Comparison of ENCODE assay signal across 8 cellular contexts in genomic region chr15:78755895-78756591, GRCh38. TPM values are rescaled to one million over a fixed set of nuclear protein-coding genes. Genes with fewer than 3 reads are reported as not detected.
DNase-seq lines count a peak whose midpoint lies in the region; ATAC-seq and TF ChIP-seq lines count a peak whose summit lies in the region.
"Not testable (repeated sequence)": the region's sequence is repeated elsewhere in the genome, so short reads cannot be mapped to it uniquely, and the experiment has no call there.

No MANE protein-coding gene starts in this region.

- H3K27ac Mint-ChIP-seq in memory B cell, result peak overlapping the region; percentile 96

- H3K9me3 ChIP-seq in BE2C, result not testable (repeated sequence)

- ATAC-seq in GM18867 (IDR thresholded peaks at IDR 0.05; ENCODE audit: unreplicated experiment) (peak; percentile 39), memory B cell (ENCODE audit: low read depth) (peak; percentile 16)

- not testable (repeated sequence) for H2AFZ ChIP-seq in KMS-11 (ENCODE audit: low read depth)

- not testable (repeated sequence) for H3K4me2 ChIP-seq in KMS-11

- H3K27me3 ChIP-seq in BE2C; KMS-11 (ENCODE audit: insufficient read depth, low read depth): not testable (repeated sequence)

- not testable (repeated sequence) for H3K27me3 Mint-ChIP-seq in memory B cell

- not testable (repeated sequence) for H4K20me1 ChIP-seq in KMS-11 (ENCODE audit: insufficient read depth)

- peak; percentile 81 for DNase-seq in BE2C
- DNase-seq in SK-MEL-5 (ENCODE audit: low read depth, low spot score), result peak; percentile 60
- peak; percentile 34 for DNase-seq in activated naive CD4-positive, alpha-beta T cell treated with anti-CD3 and anti-CD28 coated beads, Interleukin-2, amount 50 U/mL, for 16 hours
- peak; percentile 80 for DNase-seq in fibroblast of mammary gland (ENCODE audit: low read depth)
- DNase-seq in memory B cell (ENCODE audit: low spot score in 2 of 2), result not testable (repeated sequence)
- peak; percentile 31 for DNase-seq in stimulated activated CD4-positive, alpha-beta T cell treated with anti-CD3 and anti-CD28 coated beads, Interleukin-4, amount 100 ng/mL, for 1 hour

- peaks cover 27% of the 10 kb centered on the region for H3K4me1 Mint-ChIP-seq in memory B cell

- H3K27ac ChIP-seq in KMS-11, result not testable (repeated sequence)

- in situ Hi-C loops in SK-MEL-5 (cut with HindIII; ENCODE audit: low pct_unique_long_range_greater_than_20kb, low sequenced_read_pairs), result not testable (repeated sequence)

- H3K4me3 ChIP-seq in BE2C (ENCODE audit: low read depth, low read length); KMS-11 (IDR thresholded peaks at IDR 0.05; ENCODE audit: insufficient read depth, low read depth, low read length); fibroblast of mammary gland (ENCODE audit: control insufficient read depth, low read depth, low read length): not testable (repeated sequence)

- not testable (repeated sequence) for H3K36me3 ChIP-seq in BE2C; KMS-11 (ENCODE audit: insufficient read depth)

- H3K36me3 Mint-ChIP-seq in memory B cell, result not testable (repeated sequence)

- TF ChIP-seq CTCF in BE2C (IDR thresholded peaks at IDR 0.05; ENCODE audit: low read depth, low read length) (peak; percentile 58), KMS-11 (conservative IDR thresholded peaks at IDR 0.05; ENCODE audit: low read depth, low read length) (peak; percentile 29; the same call in 1 of the 2 replicates), fibroblast of mammary gland (conservative IDR thresholded peaks at IDR 0.05; ENCODE audit: control insufficient read depth, insufficient read depth, low read depth, low read length) (peak; percentile 24)

- peak overlapping the region; percentile 5 for H3K4me3 Mint-ChIP-seq in memory B cell

- not testable (repeated sequence) for H3K9me3 Mint-ChIP-seq in memory B cell

- peaks cover 54% of the 10 kb centered on the region for H3K4me1 ChIP-seq in BE2C
- not testable (repeated sequence) for H3K4me1 ChIP-seq in KMS-11 (ENCODE audit: low read depth, poor library complexity, severe bottlenecking)

- not testable (repeated sequence) for H3K79me2 ChIP-seq in KMS-11 (ENCODE audit: insufficient read depth, low read depth)

- not testable (repeated sequence) for H3K9ac ChIP-seq in KMS-11

RNA-seq across cellular contexts. Expression of gene ADAMTS7, which starts 55.2 kb away (rescaled TPM):
- 25.4 TPM for polyA plus RNA-seq in BE2C (2012; ENCODE audit: insufficient read depth, insufficient read length, low read depth)
- 1.3 and 2.0 TPM in 2 replicates for total RNA-seq in SK-MEL-5 (2014; rRNA removed; shearing (Covaris generic))
- polyA plus RNA-seq in SK-MEL-5 (2015; cell fraction: cytosol; rRNA removed), result 7.4 and 8.4 TPM in 2 replicates
- polyA plus RNA-seq in SK-MEL-5 (2015; cell fraction: nucleus; rRNA removed), result 30.4 and 34.9 TPM in 2 replicates
